1 cellular context compared by ENCODE assay signal in the genomic region with DNA sequence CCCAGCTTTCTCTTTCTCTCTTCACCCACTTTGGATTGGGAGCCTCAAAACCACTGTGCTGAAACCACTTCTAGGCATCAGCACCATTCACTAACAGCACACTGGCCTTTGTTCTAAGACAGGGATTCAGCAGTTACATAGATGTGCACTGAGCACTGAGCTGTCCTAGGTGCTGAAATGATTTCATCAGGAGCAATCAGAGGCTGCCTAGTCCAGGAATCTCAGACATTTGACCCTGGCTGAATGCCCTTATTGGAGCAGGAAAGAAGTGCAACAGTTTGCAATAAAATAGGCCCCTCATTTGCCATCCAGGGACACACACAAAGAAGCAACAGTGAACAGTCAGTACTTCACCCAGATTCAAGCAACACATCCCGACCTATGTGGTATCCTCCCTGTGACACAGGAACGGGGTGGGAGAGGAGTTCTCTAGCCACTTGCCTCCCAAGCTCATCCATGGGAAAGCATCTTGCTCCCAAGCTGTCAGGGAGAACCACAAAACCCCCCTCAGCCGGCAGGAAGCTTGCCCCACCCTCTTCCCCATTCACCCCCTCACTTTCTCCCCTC.
TF ChIP-seq lines count a peak whose summit lies in the region.

No MANE protein-coding gene starts in this region.

TF ChIP-seq in WTC11, 78 proteins besides CTCF, POLR2A, EP300 and RAD21 (continued from another document and continues in another):
- TF ChIP-seq, protein P1, sequence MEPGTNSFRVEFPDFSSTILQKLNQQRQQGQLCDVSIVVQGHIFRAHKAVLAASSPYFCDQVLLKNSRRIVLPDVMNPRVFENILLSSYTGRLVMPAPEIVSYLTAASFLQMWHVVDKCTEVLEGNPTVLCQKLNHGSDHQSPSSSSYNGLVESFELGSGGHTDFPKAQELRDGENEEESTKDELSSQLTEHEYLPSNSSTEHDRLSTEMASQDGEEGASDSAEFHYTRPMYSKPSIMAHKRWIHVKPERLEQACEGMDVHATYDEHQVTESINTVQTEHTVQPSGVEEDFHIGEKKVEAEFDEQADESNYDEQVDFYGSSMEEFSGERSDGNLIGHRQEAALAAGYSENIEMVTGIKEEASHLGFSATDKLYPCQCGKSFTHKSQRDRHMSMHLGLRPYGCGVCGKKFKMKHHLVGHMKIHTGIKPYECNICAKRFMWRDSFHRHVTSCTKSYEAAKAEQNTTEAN (CRISPR knock-in tag; IDR thresholded peaks at IDR 0.05): 0 out of 2 replicates have a peak, but pooled peaks have one; percentile 26
- no peak for TF ChIP-seq ZNF671 (CRISPR knock-in tag; IDR thresholded peaks at IDR 0.05)
- TF ChIP-seq, protein P2, sequence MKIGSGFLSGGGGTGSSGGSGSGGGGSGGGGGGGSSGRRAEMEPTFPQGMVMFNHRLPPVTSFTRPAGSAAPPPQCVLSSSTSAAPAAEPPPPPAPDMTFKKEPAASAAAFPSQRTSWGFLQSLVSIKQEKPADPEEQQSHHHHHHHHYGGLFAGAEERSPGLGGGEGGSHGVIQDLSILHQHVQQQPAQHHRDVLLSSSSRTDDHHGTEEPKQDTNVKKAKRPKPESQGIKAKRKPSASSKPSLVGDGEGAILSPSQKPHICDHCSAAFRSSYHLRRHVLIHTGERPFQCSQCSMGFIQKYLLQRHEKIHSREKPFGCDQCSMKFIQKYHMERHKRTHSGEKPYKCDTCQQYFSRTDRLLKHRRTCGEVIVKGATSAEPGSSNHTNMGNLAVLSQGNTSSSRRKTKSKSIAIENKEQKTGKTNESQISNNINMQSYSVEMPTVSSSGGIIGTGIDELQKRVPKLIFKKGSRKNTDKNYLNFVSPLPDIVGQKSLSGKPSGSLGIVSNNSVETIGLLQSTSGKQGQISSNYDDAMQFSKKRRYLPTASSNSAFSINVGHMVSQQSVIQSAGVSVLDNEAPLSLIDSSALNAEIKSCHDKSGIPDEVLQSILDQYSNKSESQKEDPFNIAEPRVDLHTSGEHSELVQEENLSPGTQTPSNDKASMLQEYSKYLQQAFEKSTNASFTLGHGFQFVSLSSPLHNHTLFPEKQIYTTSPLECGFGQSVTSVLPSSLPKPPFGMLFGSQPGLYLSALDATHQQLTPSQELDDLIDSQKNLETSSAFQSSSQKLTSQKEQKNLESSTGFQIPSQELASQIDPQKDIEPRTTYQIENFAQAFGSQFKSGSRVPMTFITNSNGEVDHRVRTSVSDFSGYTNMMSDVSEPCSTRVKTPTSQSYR (CRISPR knock-in tag; IDR thresholded peaks at IDR 0.05): no peak
- no peak for TF ChIP-seq ZNF416 (CRISPR knock-in tag; IDR thresholded peaks at IDR 0.05)
- TF ChIP-seq MYBL2 (CRISPR knock-in tag; IDR thresholded peaks at IDR 0.05): no peak
- no peak for TF ChIP-seq HMGA2 (CRISPR knock-in tag; IDR thresholded peaks at IDR 0.05)
- TF ChIP-seq FOXJ3 (CRISPR knock-in tag; IDR thresholded peaks at IDR 0.05; ENCODE audit: borderline replicate concordance): no peak
- TF ChIP-seq, protein P3, sequence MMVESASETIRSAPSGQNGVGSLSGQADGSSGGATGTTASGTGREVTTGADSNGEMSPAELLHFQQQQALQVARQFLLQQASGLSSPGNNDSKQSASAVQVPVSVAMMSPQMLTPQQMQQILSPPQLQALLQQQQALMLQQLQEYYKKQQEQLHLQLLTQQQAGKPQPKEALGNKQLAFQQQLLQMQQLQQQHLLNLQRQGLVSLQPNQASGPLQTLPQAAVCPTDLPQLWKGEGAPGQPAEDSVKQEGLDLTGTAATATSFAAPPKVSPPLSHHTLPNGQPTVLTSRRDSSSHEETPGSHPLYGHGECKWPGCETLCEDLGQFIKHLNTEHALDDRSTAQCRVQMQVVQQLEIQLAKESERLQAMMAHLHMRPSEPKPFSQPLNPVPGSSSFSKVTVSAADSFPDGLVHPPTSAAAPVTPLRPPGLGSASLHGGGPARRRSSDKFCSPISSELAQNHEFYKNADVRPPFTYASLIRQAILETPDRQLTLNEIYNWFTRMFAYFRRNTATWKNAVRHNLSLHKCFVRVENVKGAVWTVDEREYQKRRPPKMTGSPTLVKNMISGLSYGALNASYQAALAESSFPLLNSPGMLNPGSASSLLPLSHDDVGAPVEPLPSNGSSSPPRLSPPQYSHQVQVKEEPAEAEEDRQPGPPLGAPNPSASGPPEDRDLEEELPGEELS (CRISPR knock-in tag; IDR thresholded peaks at IDR 0.05): no peak
- TF ChIP-seq SMAD4 (CRISPR knock-in tag; IDR thresholded peaks at IDR 0.05): peak; percentile 74; the same call in 1 of the 2 replicates
- TF ChIP-seq TP53 (CRISPR knock-in tag; IDR thresholded peaks at IDR 0.05): peak; percentile 70; the same call in 1 of the 2 replicates
- TF ChIP-seq, protein P4, sequence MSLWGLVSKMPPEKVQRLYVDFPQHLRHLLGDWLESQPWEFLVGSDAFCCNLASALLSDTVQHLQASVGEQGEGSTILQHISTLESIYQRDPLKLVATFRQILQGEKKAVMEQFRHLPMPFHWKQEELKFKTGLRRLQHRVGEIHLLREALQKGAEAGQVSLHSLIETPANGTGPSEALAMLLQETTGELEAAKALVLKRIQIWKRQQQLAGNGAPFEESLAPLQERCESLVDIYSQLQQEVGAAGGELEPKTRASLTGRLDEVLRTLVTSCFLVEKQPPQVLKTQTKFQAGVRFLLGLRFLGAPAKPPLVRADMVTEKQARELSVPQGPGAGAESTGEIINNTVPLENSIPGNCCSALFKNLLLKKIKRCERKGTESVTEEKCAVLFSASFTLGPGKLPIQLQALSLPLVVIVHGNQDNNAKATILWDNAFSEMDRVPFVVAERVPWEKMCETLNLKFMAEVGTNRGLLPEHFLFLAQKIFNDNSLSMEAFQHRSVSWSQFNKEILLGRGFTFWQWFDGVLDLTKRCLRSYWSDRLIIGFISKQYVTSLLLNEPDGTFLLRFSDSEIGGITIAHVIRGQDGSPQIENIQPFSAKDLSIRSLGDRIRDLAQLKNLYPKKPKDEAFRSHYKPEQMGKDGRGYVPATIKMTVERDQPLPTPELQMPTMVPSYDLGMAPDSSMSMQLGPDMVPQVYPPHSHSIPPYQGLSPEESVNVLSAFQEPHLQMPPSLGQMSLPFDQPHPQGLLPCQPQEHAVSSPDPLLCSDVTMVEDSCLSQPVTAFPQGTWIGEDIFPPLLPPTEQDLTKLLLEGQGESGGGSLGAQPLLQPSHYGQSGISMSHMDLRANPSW (CRISPR knock-in tag; conservative IDR thresholded peaks at IDR 0.05; ENCODE audit: low read depth): no peak
- TF ChIP-seq, protein P5, sequence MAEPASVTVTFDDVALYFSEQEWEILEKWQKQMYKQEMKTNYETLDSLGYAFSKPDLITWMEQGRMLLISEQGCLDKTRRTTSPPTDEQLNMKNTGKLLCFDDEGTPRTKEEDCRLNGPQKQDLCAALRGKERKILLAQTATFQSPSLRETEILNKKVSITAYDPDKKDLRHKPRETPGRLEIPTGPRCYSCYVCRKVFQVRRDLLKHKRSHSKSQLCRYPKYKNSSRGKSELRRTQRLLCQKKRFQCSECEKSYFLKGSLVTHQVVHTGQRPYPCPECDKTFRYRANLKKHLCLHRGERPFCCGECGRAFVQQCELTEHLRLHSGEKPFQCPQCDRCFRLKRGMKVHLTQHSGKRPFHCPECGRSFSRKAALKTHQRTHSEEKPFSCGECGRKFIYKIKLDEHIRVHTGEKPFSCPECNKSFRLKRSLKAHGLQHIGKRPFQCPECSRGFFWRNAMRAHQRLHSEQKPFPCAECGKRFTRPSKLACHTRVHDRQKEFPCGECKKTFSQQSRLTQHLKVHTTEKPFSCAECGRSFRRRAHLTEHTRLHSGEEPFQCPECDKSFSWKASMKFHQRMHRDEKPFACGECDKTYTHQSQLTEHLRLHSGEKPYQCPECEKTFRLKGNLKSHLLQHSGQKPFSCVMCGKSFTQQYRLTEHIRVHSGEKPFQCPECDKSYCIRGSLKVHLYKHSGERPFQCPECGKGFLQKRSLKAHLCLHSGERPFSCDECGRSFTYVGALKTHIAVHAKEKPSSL (CRISPR knock-in tag; conservative IDR thresholded peaks at IDR 0.05): no peak
- TF ChIP-seq ZNF138 (CRISPR knock-in tag; conservative IDR thresholded peaks at IDR 0.05): no peak
- TF ChIP-seq, protein P6, sequence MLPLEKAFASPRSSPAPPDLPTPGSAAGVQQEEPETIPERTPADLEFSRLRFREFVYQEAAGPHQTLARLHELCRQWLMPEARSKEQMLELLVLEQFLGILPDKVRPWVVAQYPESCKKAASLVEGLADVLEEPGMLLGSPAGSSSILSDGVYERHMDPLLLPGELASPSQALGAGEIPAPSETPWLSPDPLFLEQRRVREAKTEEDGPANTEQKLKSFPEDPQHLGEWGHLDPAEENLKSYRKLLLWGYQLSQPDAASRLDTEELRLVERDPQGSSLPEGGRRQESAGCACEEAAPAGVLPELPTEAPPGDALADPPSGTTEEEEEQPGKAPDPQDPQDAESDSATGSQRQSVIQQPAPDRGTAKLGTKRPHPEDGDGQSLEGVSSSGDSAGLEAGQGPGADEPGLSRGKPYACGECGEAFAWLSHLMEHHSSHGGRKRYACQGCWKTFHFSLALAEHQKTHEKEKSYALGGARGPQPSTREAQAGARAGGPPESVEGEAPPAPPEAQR (CRISPR knock-in tag; IDR thresholded peaks at IDR 0.05): no peak
- TF ChIP-seq TCF7 (CRISPR knock-in tag; IDR thresholded peaks at IDR 0.05; ENCODE audit: low read depth): no peak
- TF ChIP-seq, protein P7, sequence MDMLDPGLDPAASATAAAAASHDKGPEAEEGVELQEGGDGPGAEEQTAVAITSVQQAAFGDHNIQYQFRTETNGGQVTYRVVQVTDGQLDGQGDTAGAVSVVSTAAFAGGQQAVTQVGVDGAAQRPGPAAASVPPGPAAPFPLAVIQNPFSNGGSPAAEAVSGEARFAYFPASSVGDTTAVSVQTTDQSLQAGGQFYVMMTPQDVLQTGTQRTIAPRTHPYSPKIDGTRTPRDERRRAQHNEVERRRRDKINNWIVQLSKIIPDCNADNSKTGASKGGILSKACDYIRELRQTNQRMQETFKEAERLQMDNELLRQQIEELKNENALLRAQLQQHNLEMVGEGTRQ (CRISPR knock-in tag; IDR thresholded peaks at IDR 0.05): no peak
- no peak for TF ChIP-seq KAT7 (CRISPR knock-in tag; IDR thresholded peaks at IDR 0.05; ENCODE audit: borderline replicate concordance)
- TF ChIP-seq MXD4 (CRISPR knock-in tag; IDR thresholded peaks at IDR 0.05; ENCODE audit: borderline replicate concordance): no peak
- TF ChIP-seq, protein P8, sequence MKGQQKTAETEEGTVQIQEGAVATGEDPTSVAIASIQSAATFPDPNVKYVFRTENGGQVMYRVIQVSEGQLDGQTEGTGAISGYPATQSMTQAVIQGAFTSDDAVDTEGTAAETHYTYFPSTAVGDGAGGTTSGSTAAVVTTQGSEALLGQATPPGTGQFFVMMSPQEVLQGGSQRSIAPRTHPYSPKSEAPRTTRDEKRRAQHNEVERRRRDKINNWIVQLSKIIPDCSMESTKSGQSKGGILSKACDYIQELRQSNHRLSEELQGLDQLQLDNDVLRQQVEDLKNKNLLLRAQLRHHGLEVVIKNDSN (CRISPR knock-in tag; IDR thresholded peaks at IDR 0.05): peak; percentile 61; the same call in 1 of the 2 replicates
- TF ChIP-seq ATF2 (CRISPR knock-in tag; IDR thresholded peaks at IDR 0.05; ENCODE audit: borderline replicate concordance, low read depth): no peak
- TF ChIP-seq, protein P9, sequence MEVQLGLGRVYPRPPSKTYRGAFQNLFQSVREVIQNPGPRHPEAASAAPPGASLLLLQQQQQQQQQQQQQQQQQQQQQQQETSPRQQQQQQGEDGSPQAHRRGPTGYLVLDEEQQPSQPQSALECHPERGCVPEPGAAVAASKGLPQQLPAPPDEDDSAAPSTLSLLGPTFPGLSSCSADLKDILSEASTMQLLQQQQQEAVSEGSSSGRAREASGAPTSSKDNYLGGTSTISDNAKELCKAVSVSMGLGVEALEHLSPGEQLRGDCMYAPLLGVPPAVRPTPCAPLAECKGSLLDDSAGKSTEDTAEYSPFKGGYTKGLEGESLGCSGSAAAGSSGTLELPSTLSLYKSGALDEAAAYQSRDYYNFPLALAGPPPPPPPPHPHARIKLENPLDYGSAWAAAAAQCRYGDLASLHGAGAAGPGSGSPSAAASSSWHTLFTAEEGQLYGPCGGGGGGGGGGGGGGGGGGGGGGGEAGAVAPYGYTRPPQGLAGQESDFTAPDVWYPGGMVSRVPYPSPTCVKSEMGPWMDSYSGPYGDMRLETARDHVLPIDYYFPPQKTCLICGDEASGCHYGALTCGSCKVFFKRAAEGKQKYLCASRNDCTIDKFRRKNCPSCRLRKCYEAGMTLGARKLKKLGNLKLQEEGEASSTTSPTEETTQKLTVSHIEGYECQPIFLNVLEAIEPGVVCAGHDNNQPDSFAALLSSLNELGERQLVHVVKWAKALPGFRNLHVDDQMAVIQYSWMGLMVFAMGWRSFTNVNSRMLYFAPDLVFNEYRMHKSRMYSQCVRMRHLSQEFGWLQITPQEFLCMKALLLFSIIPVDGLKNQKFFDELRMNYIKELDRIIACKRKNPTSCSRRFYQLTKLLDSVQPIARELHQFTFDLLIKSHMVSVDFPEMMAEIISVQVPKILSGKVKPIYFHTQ (CRISPR knock-in tag; IDR thresholded peaks at IDR 0.05): no peak
- no peak for TF ChIP-seq ZMAT4 (CRISPR knock-in tag; IDR thresholded peaks at IDR 0.05)
- TF ChIP-seq E2F5 (CRISPR knock-in tag; IDR thresholded peaks at IDR 0.05): no peak
- TF ChIP-seq, protein P10, sequence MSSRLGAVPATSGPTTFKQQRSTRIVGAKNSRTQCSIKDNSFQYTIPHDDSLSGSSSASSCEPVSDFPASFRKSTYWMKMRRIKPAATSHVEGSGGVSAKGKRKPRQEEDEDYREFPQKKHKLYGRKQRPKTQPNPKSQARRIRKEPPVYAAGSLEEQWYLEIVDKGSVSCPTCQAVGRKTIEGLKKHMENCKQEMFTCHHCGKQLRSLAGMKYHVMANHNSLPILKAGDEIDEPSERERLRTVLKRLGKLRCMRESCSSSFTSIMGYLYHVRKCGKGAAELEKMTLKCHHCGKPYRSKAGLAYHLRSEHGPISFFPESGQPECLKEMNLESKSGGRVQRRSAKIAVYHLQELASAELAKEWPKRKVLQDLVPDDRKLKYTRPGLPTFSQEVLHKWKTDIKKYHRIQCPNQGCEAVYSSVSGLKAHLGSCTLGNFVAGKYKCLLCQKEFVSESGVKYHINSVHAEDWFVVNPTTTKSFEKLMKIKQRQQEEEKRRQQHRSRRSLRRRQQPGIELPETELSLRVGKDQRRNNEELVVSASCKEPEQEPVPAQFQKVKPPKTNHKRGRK (CRISPR knock-in tag; IDR thresholded peaks at IDR 0.05; ENCODE audit: borderline replicate concordance): no peak
- no peak for TF ChIP-seq GTF2I (CRISPR knock-in tag; conservative IDR thresholded peaks at IDR 0.05)
- no peak for TF ChIP-seq ELF4 (CRISPR knock-in tag; IDR thresholded peaks at IDR 0.05; ENCODE audit: low read depth)
- TF ChIP-seq NFE2L1 (CRISPR knock-in tag; IDR thresholded peaks at IDR 0.05): peak; percentile 77
- no peak for TF ChIP-seq FOXP1 (CRISPR knock-in tag; IDR thresholded peaks at IDR 0.05; ENCODE audit: borderline replicate concordance)
